Comparison of ENCODE assay signal across 21 cellular contexts in the genomic region with DNA sequence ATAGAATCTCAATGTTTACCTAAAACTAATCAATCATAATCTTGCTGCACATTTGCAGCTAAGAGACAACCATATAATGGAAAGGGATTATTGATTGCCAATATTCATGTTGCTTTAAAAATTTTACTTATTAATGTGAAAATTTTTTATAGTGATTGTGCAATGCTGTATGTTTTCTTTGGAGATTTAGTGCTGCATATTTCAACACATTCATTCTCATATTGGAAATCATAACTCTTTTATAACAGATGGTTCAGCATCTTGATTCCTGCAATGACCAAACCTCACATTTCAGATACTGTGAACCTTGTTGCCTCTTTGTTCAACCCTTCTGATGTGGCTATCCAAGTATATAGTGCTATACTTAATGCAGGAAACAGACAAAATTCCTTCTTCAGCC.
"Had no signal": no experiment of that assay in that cellular context is flagged by ENCODE, and none has a peak within 500 bp of the region (broad histone marks: within the 10 kb centered on the region; RNA-seq: fewer than 3 reads in every experiment).

No MANE protein-coding gene starts in this region.

- H3K4me1 ChIP-seq: SJSA1 had no signal

- H3K36me3 ChIP-seq: SJSA1 had no signal

- H3K27ac ChIP-seq: HL-60, KMS-11, SJSA1, SK-N-MC had no signal

- H3K4me2 ChIP-seq: KMS-11 had no signal

- H3K27me3 ChIP-seq: SJSA1 had no signal

- H3K4me3 ChIP-seq: SJSA1, SK-N-MC had no signal

- H3K9me3 ChIP-seq: SJSA1 had no signal

- DNase-seq: Kasumi-1, MM.1S, NCI-H1092 treated with DMSO at 0.1 percent for 48 hours, NCI-H1436, NCI-H187, NCI-H2029, NCI-H2081 treated with DMSO at 0.1 percent for 48 hours, NCI-H2171, NCI-H226, NCI-H446, NCI-H510A, NCI-H524 treated with DMSO at 0.1 percent for 48 hours, NCI-H69, NCI-H774, Right ventricle myocardium superior, RPMI8226, SIG-M5 had no signal

- H3K9ac ChIP-seq: KMS-11 had no signal
